ENCODE assay signal across 8 cellular contexts in genomic region chr17:80453980-80454556, GRCh38. TPM values are rescaled to one million over a fixed set of nuclear protein-coding genes. Genes with fewer than 3 reads are reported as not detected.
DNase-seq lines count a peak whose midpoint lies in the region; ATAC-seq and TF ChIP-seq lines count a peak whose summit lies in the region.

No MANE protein-coding gene starts in this region.

- H3K79me2 ChIP-seq in hepatocyte: no peaks in the 10 kb centered on the region

- WGBS in hepatocyte (ENCODE audit: low lambda C conversion rate, missing lambda C conversion rate): 46% methylated on average over 37 of the region's 37 CpGs

- H3K27ac ChIP-seq in hepatocyte: peak overlapping the region; percentile 99

- intact Hi-C loops in activated CD4-positive, alpha-beta T cell treated with anti-CD3 and anti-CD28 coated beads for 36 hours (cut with DNase I, micrococcal nuclease): loop anchor here in 1 of 2 experiments (1.0 to 2.0 kb wide), 7 partner anchors 39 to 785 kb away; partner anchors contain the start of genes CHMP6, EIF4A3, ENDOV and GAA
- intact Hi-C loops in activated B cell treated with CpG ODN at 0.5 μM for 24 hours (cut with micrococcal nuclease): loop anchor here (1.0 kb wide), 2 partner anchors 22 to 307 kb away; partner anchors contain the start of genes EIF4A3 and NPTX1

- TF ChIP-seq CTCF in activated B cell treated with CpG ODN at 0.5 μM for 24 hours (IDR thresholded peaks at IDR 0.05) (no peak), hepatocyte (IDR thresholded peaks at IDR 0.05; ENCODE audit: poor library complexity) (no peak)

- peaks cover 23% of the 10 kb centered on the region for H3K4me1 Mint-ChIP-seq in activated CD4-positive, alpha-beta T cell treated with anti-CD3 and anti-CD28 coated beads for 36 hours
- peaks cover 15% of the 10 kb centered on the region for H3K4me1 Mint-ChIP-seq in activated B cell treated with CpG ODN at 0.5 μM for 24 hours
- H3K4me1 Mint-ChIP-seq in stimulated activated naive B cell treated with anti-CD40 and anti-IgM and Interleukin-4, amounts not matched to agents 10 μg/mL and 1 μg/mL and 100 μg/mL, for 72 hours: peaks cover 30 to 40% of the 10 kb centered on the region in 2 donors

- peak overlapping the region; percentile 38 for H3K4me3 ChIP-seq in hepatocyte

- peak overlapping the region; percentile 65 for H2AFZ ChIP-seq in hepatocyte

- no peaks in the 10 kb centered on the region for H4K20me1 ChIP-seq in hepatocyte (ENCODE audit: insufficient read depth, poor library complexity, severe bottlenecking)

- ATAC-seq in activated CD4-positive, alpha-beta T cell treated with anti-CD3 and anti-CD28 coated beads for 36 hours: no peak
- no peak for ATAC-seq in activated B cell treated with CpG ODN at 0.5 μM for 24 hours (ENCODE audit: low read depth)
- ATAC-seq in stimulated activated naive B cell treated with anti-CD40 and anti-IgM and Interleukin-4, amounts not matched to agents 10 μg/mL and 1 μg/mL and 100 μg/mL, for 72 hours (replicated peaks): peak; percentile 3 to 5
- no peak for ATAC-seq in HG03108 (IDR thresholded peaks at IDR 0.05; ENCODE audit: unreplicated experiment)

- no peaks in the 10 kb centered on the region for H3K9me3 Mint-ChIP-seq in activated CD4-positive, alpha-beta T cell treated with anti-CD3 and anti-CD28 coated beads for 36 hours (ENCODE audit: low read depth)
- H3K9me3 Mint-ChIP-seq in activated B cell treated with CpG ODN at 0.5 μM for 24 hours: no peaks in the 10 kb centered on the region
- no peaks in the 10 kb centered on the region for H3K9me3 Mint-ChIP-seq in stimulated activated naive B cell treated with anti-CD40 and anti-IgM and Interleukin-4, amounts not matched to agents 10 μg/mL and 1 μg/mL and 100 μg/mL, for 72 hours

- peak overlapping the region; percentile 94 for H3K4me2 ChIP-seq in hepatocyte

- H3K27me3 ChIP-seq in hepatocyte: peaks cover under 1% of the 10 kb centered on the region

- no peak for DNase-seq in activated CD4-positive, alpha-beta T cell treated with anti-CD3 and anti-CD28 coated beads for 36 hours
- no peak for DNase-seq in activated CD4-positive, alpha-beta T cell treated with anti-CD3 and anti-CD28 coated beads for 4 hours
- peak; percentile 21 for DNase-seq in activated B cell treated with CpG ODN at 0.5 μM for 24 hours
- no peak for DNase-seq in hepatocyte (ENCODE audit: low spot score)
- DNase-seq in stimulated activated naive B cell treated with anti-CD40 and anti-IgM and Interleukin-4, amounts not matched to agents 10 μg/mL and 1 μg/mL and 100 μg/mL, for 72 hours: peak; percentile 18
- no peak for DNase-seq in kidney tubule cell (ENCODE audit: low spot score)
- no peak for DNase-seq in AML-193 (lab: John Stamatoyannopoulos, UW)

- H3K27me3 Mint-ChIP-seq in activated CD4-positive, alpha-beta T cell treated with anti-CD3 and anti-CD28 coated beads for 36 hours: peaks cover 8% of the 10 kb centered on the region
- H3K27me3 Mint-ChIP-seq in activated B cell treated with CpG ODN at 0.5 μM for 24 hours: peaks cover 19% of the 10 kb centered on the region
- H3K27me3 Mint-ChIP-seq in stimulated activated naive B cell treated with anti-CD40 and anti-IgM and Interleukin-4, amounts not matched to agents 10 μg/mL and 1 μg/mL and 100 μg/mL, for 72 hours: peaks cover 22 to 26% of the 10 kb centered on the region in 2 donors

- H3K36me3 Mint-ChIP-seq in activated CD4-positive, alpha-beta T cell treated with anti-CD3 and anti-CD28 coated beads for 36 hours (ENCODE audit: low read depth): peaks cover 4% of the 10 kb centered on the region
- peaks cover 6% of the 10 kb centered on the region for H3K36me3 Mint-ChIP-seq in activated B cell treated with CpG ODN at 0.5 μM for 24 hours (ENCODE audit: low read depth)
- peaks cover 1 to 7% of the 10 kb centered on the region in 2 donors for H3K36me3 Mint-ChIP-seq in stimulated activated naive B cell treated with anti-CD40 and anti-IgM and Interleukin-4, amounts not matched to agents 10 μg/mL and 1 μg/mL and 100 μg/mL, for 72 hours

- no peaks in the 10 kb centered on the region for H3K9me2 ChIP-seq in hepatocyte (replicated peaks; ENCODE audit: insufficient read depth)

- H3K27ac Mint-ChIP-seq in activated CD4-positive, alpha-beta T cell treated with anti-CD3 and anti-CD28 coated beads for 36 hours: peak overlapping the region; percentile 99
- peak overlapping the region; percentile 95 for H3K27ac Mint-ChIP-seq in activated B cell treated with CpG ODN at 0.5 μM for 24 hours
- H3K27ac Mint-ChIP-seq in stimulated activated naive B cell treated with anti-CD40 and anti-IgM and Interleukin-4, amounts not matched to agents 10 μg/mL and 1 μg/mL and 100 μg/mL, for 72 hours: peak overlapping the region; percentile 100

- H3K9me3 ChIP-seq in hepatocyte (ENCODE audit: low read depth): no peaks in the 10 kb centered on the region

- peaks cover 17% of the 10 kb centered on the region for H3K4me1 ChIP-seq in hepatocyte (ENCODE audit: insufficient read depth)

- H3K36me3 ChIP-seq in hepatocyte (replicated peaks; ENCODE audit: insufficient read depth, low read depth): no peaks in the 10 kb centered on the region

- POLR2A ChIA-PET in activated CD4-positive, alpha-beta T cell treated with anti-CD3 and anti-CD28 coated beads for 36 hours (lab: Charles Lee): interaction anchor here (0.7 to 0.9 kb wide), 4 partner anchors 11 to 496 kb away, joined by 3 to 4 read pairs (median 3); partner anchors contain the start of gene NPTX1
- POLR2A ChIA-PET in activated B cell treated with CpG ODN at 0.5 μM for 24 hours (lab: Charles Lee): interaction anchor here (0.5 to 3.0 kb wide), 35 partner anchors 11 to 1440 kb away, joined by 3 to 24 read pairs (median 5); partner anchors contain the start of genes ACTG1, ARL16, BAIAP2 and CBX8

- peak overlapping the region; percentile 99 for H3K4me3 Mint-ChIP-seq in activated CD4-positive, alpha-beta T cell treated with anti-CD3 and anti-CD28 coated beads for 36 hours
- peak overlapping the region; percentile 92 for H3K4me3 Mint-ChIP-seq in activated B cell treated with CpG ODN at 0.5 μM for 24 hours
- peak overlapping the region; percentile 94 to 98 for H3K4me3 Mint-ChIP-seq in stimulated activated naive B cell treated with anti-CD40 and anti-IgM and Interleukin-4, amounts not matched to agents 10 μg/mL and 1 μg/mL and 100 μg/mL, for 72 hours

- CTCF ChIA-PET in activated CD4-positive, alpha-beta T cell treated with anti-CD3 and anti-CD28 coated beads for 36 hours (lab: Charles Lee): interaction anchor here (0.9 to 1.5 kb wide), 3 partner anchors 21 to 423 kb away, joined by 3 to 6 read pairs (median 4); no protein-coding TSS in a partner anchor
- CTCF ChIA-PET in activated B cell treated with CpG ODN at 0.5 μM for 24 hours (lab: Charles Lee): interaction anchor here (0.8 to 1.8 kb wide), 6 partner anchors 10 to 379 kb away, joined by 3 to 7 read pairs (median 4); no protein-coding TSS in a partner anchor

RNA-seq across cellular contexts. Expression of gene NPTX1, which starts 22.3 kb away (rescaled TPM):
- 10 to 100 TPM; 22.7 to 27.5 TPM for total RNA-seq in activated CD4-positive, alpha-beta T cell treated with anti-CD3 and anti-CD28 coated beads for 36 hours
- total RNA-seq in activated B cell treated with CpG ODN at 0.5 μM for 24 hours: 0.20 and 0.22 TPM in 2 replicates
- total RNA-seq in hepatocyte: 0.70 and 3.2 TPM in 2 replicates
- polyA plus RNA-seq in hepatocyte: 1.9 and 2.1 TPM in 2 replicates

RNA-seq across cellular contexts. Expression of gene ENDOV, which starts 39.1 kb away (rescaled TPM):
- total RNA-seq in activated CD4-positive, alpha-beta T cell treated with anti-CD3 and anti-CD28 coated beads for 36 hours: 10 to 100 TPM; 12.3 to 13.0 TPM
- total RNA-seq in activated B cell treated with CpG ODN at 0.5 μM for 24 hours: 26.8 and 28.1 TPM in 2 replicates
- total RNA-seq in hepatocyte: 14.0 and 21.2 TPM in 2 replicates
- 33.8 and 43.6 TPM in 2 replicates for polyA plus RNA-seq in hepatocyte

Comparison
In these comparisons a context has a peak if more than half of its experiments do, and no peak if none do; other contexts are left out.
1. ATAC-seq: peak in stimulated activated naive B cell treated with anti-CD40 and anti-IgM and Interleukin-4, amounts not matched to agents 10 μg/mL and 1 μg/mL and 100 μg/mL, for 72 hours (2 of 2); none in activated CD4-positive, alpha-beta T cell treated with anti-CD3 and anti-CD28 coated beads for 36 hours (single experiment), activated B cell treated with CpG ODN at 0.5 μM for 24 hours (single experiment) and HG03108 (single experiment).
2. DNase-seq: peak in activated B cell treated with CpG ODN at 0.5 μM for 24 hours (single experiment) and stimulated activated naive B cell treated with anti-CD40 and anti-IgM and Interleukin-4, amounts not matched to agents 10 μg/mL and 1 μg/mL and 100 μg/mL, for 72 hours (single experiment); none in activated CD4-positive, alpha-beta T cell treated with anti-CD3 and anti-CD28 coated beads for 36 hours (single experiment), activated CD4-positive, alpha-beta T cell treated with anti-CD3 and anti-CD28 coated beads for 4 hours (0 of 2), hepatocyte (single experiment), kidney tubule cell (single experiment) and AML-193 (0 of 2).
3. Peak in every context shown above with its lines, with median percentiles within 50 percentile points of each other: H3K27ac Mint-ChIP-seq and H3K4me3 Mint-ChIP-seq.